ENCODE assay signal across 25 cellular contexts in genomic region chr16:16780588-16780987, GRCh38.
"Had no signal": no experiment of that assay in that cellular context is flagged by ENCODE, and none has a peak within 500 bp of the region (broad histone marks: within the 10 kb centered on the region; RNA-seq: fewer than 3 reads in every experiment).

No MANE protein-coding gene starts in this region.

- H2AFZ ChIP-seq: parathyroid adenoma had no signal

- H3K27me3 ChIP-seq: right lobe of liver, tibial artery had no signal

- ATAC-seq: activated CD4-positive, alpha-beta T cell treated with anti-CD3 and anti-CD28 coated beads for 36 hours; activated T-helper 17 cell treated with anti-CD3 and anti-CD28 coated beads, Interleukin-2, amount 50 U/mL, for 72 hours; heart left ventricle; left ventricle myocardium superior; natural killer cell treated with Interleukin-12 subunit alpha and Interleukin-12 subunit beta and Interleukin-15 and Interleukin-18, amount 100 ng/mL, for 72 hours; right lobe of liver had no signal

- H3K4me3 ChIP-seq: heart left ventricle, right lobe of liver, skin epidermis, tibial artery had no signal

- DNase-seq: activated CD4-positive, alpha-beta T cell treated with anti-CD3 and anti-CD28 coated beads for 36 hours; activated CD4-positive, alpha-beta T cell treated with anti-CD3 and anti-CD28 coated beads, Interleukin-2, amount 50 U/mL, for 4 hours; activated CD8-positive, alpha-beta memory T cell treated with anti-CD3 and anti-CD28 coated beads for 24 hours; activated CD8-positive, alpha-beta memory T cell treated with anti-CD3 and anti-CD28 coated beads, Interleukin-2, amount 50 U/mL, for 4 hours; activated naive CD4-positive, alpha-beta T cell treated with Interleukin-2 at 50 U/mL for 16 hours; activated naive CD8-positive, alpha-beta T cell treated with anti-CD3 and anti-CD28 coated beads, Interleukin-2, amount 10 ng/mL, durations not matched to agents 7 days and 5 days; activated T-cell treated with anti-CD3 and anti-CD28 coated beads, Interleukin-2, amount 50 U/mL, for 24 hours; amniotic stem cell; cortex of kidney; heart left ventricle; left ventricle myocardium superior; mammary epithelial cell; nucleus accumbens; right lobe of liver; stimulated activated CD4-positive, alpha-beta T cell treated with anti-CD3 and anti-CD28 coated beads, Interleukin-1b, Interleukin-23, amount 100 ng/mL, for 48 hours; substantia nigra; T-helper 1 cell; tibial artery had no signal

- H3K9ac ChIP-seq: parathyroid adenoma had no signal

- FAIRE-seq: bronchial epithelial cell, endometrium, TTC549 had no signal

- H3K27ac ChIP-seq: heart left ventricle, parathyroid adenoma, right lobe of liver, skin epidermis, tibial artery had no signal

- H3K36me3 ChIP-seq: heart left ventricle, right lobe of liver, tibial artery had no signal

- H3K4me1 ChIP-seq: heart left ventricle, parathyroid adenoma, right lobe of liver, tibial artery had no signal

- H3K79me2 ChIP-seq: parathyroid adenoma had no signal

- H3K9me3 ChIP-seq: right lobe of liver, tibial artery had no signal
